ENCODE assay signal across 24 cellular contexts in genomic region chr1:182630586-182630985, GRCh38. TPM values are rescaled to one million over a fixed set of nuclear protein-coding genes. Genes with fewer than 3 reads are reported as not detected.
DNase-seq lines count a peak whose midpoint lies in the region; ATAC-seq, FAIRE-seq and TF ChIP-seq lines count a peak whose summit lies in the region.
"Had no signal": no experiment of that assay in that cellular context is flagged by ENCODE, and none has a peak within 500 bp of the region (broad histone marks: within the 10 kb centered on the region; RNA-seq: fewer than 3 reads in every experiment).

No MANE protein-coding gene starts in this region.

- peaks cover under 1% of the 10 kb centered on the region for H3K27me3 Mint-ChIP-seq in activated T-helper 17 cell treated with anti-CD3 and anti-CD28 coated beads, Interleukin-2, amount 50 U/mL, for 72 hours
- no peaks in the 10 kb centered on the region for H3K27me3 Mint-ChIP-seq in naive B cell
- H3K27me3 Mint-ChIP-seq in CD4-positive, alpha-beta T cell = no peaks in the 10 kb centered on the region
- H3K27me3 Mint-ChIP-seq in CD4-positive, alpha-beta memory T cell = no peaks in the 10 kb centered on the region

- H3K36me3 Mint-ChIP-seq in activated T-helper 17 cell treated with anti-CD3 and anti-CD28 coated beads, Interleukin-2, amount 50 U/mL, for 72 hours (ENCODE audit: low read depth) = no peaks in the 10 kb centered on the region
- H3K36me3 Mint-ChIP-seq in naive B cell = no peaks in the 10 kb centered on the region
- no peaks in the 10 kb centered on the region for H3K36me3 Mint-ChIP-seq in CD4-positive, alpha-beta T cell (ENCODE audit: low read depth)
- no peaks in the 10 kb centered on the region for H3K36me3 Mint-ChIP-seq in CD4-positive, alpha-beta memory T cell

- H3K4me1 ChIP-seq in CD4-positive, alpha-beta memory T cell (ENCODE audit: insufficient read depth, low read length) = peaks cover 37% of the 10 kb centered on the region
- peaks cover 0 to 7% of the 10 kb centered on the region in 2 donors for H3K4me1 ChIP-seq in kidney (ENCODE audit: control insufficient read depth in 1 of 2, insufficient read depth in 1 of 2, low read depth in 1 of 2, low read length in 2 of 2)
- H3K4me1 ChIP-seq: breast epithelium had no signal

- DNase-seq in A172 (ENCODE audit: low spot score) (peak; percentile 26), EL (peak; percentile 8), naive B cell (no peak), T1000 (lab: John Stamatoyannopoulos, UW) (no peak), kidney (no peak)
- DNase-seq in CD4-positive, alpha-beta T cell = no peak
- DNase-seq in CD4-positive, alpha-beta memory T cell = no peak
- DNase-seq: activated CD4-positive, alpha-beta T cell treated with anti-CD3 and anti-CD28 coated beads, Interleukin-2, amount 10 ng/mL, durations not matched to agents 7 days and 5 days; activated CD8-positive, alpha-beta memory T cell treated with anti-CD3 and anti-CD28 coated beads, Interleukin-2, amount 50 U/mL, for 4 hours; mucosa of descending colon; NCI-H82; Peyer's patch; stimulated activated naive CD4-positive, alpha-beta T cell; upper lobe of left lung had no signal

- no peak for TF ChIP-seq CTCF in CD4-positive, alpha-beta T cell (IDR thresholded peaks at IDR 0.05)
- TF ChIP-seq CTCF in kidney (IDR thresholded peaks at IDR 0.05; ENCODE audit: borderline replicate concordance, extremely low read depth, insufficient read depth) = no peak

- peak overlapping the region; percentile 45 for H3K27ac Mint-ChIP-seq in activated T-helper 17 cell treated with anti-CD3 and anti-CD28 coated beads, Interleukin-2, amount 50 U/mL, for 72 hours
- peak overlapping the region in 4 of 6 donors; percentile 42 to 79 (median 62) for H3K27ac Mint-ChIP-seq in naive B cell
- H3K27ac Mint-ChIP-seq in CD4-positive, alpha-beta T cell = no peak overlapping the region
- no peak overlapping the region for H3K27ac Mint-ChIP-seq in CD4-positive, alpha-beta memory T cell
- H3K27ac Mint-ChIP-seq: activated CD4-positive, alpha-beta T cell treated with anti-CD3 and anti-CD28 coated beads, Interleukin-2, amount 10 ng/mL, durations not matched to agents 7 days and 5 days; dendritic cell treated with granulocyte-macrophage colony-stimulating factor and Interleukin-4, amounts not matched to agents 40 ng/mL and 50 ng/mL, for 4 days had no signal

- no peaks in the 10 kb centered on the region for H3K9me3 Mint-ChIP-seq in activated T-helper 17 cell treated with anti-CD3 and anti-CD28 coated beads, Interleukin-2, amount 50 U/mL, for 72 hours
- H3K9me3 Mint-ChIP-seq in naive B cell = no peaks in the 10 kb centered on the region
- H3K9me3 Mint-ChIP-seq in CD4-positive, alpha-beta T cell = no peaks in the 10 kb centered on the region
- no peaks in the 10 kb centered on the region for H3K9me3 Mint-ChIP-seq in CD4-positive, alpha-beta memory T cell
- H3K9me3 Mint-ChIP-seq: activated CD4-positive, alpha-beta T cell treated with anti-CD3 and anti-CD28 coated beads, Interleukin-2, amount 10 ng/mL, durations not matched to agents 7 days and 5 days; dendritic cell treated with granulocyte-macrophage colony-stimulating factor and Interleukin-4, amounts not matched to agents 40 ng/mL and 50 ng/mL, for 4 days had no signal

- H3K9me3 ChIP-seq in CD4-positive, alpha-beta T cell (ENCODE audit: control insufficient read depth, low read length) = no peaks in the 10 kb centered on the region
- H3K9me3 ChIP-seq in CD4-positive, alpha-beta memory T cell (ENCODE audit: control insufficient read depth in 1 of 2, low read length in 2 of 2) = no peaks in the 10 kb centered on the region
- H3K9me3 ChIP-seq in kidney (ENCODE audit: control insufficient read depth in 1 of 2, low read length in 2 of 2) = no peaks in the 10 kb centered on the region
- H3K9me3 ChIP-seq: breast epithelium, mucosa of descending colon, Peyer's patch, right atrium auricular region, upper lobe of left lung had no signal

- POLR2A ChIA-PET in CD4-positive, alpha-beta T cell (lab: Charles Lee) = interaction anchor here (2.4 kb wide), 1 partner anchor 15 kb away, joined by 13 read pairs; no protein-coding TSS in a partner anchor
- POLR2A ChIA-PET in CD4-positive, alpha-beta memory T cell (lab: Charles Lee; ENCODE audit: partially characterized antibody) = interaction anchor here (2.5 kb wide), 1 partner anchor 15 kb away, joined by 13 read pairs; no protein-coding TSS in a partner anchor

- no peaks in the 10 kb centered on the region for H3K36me3 ChIP-seq in CD4-positive, alpha-beta memory T cell (ENCODE audit: insufficient read depth, low read length)
- no peaks in the 10 kb centered on the region for H3K36me3 ChIP-seq in kidney (ENCODE audit: control insufficient read depth in 1 of 2, insufficient read depth in 2 of 2, low read length in 2 of 2)
- H3K36me3 ChIP-seq: breast epithelium, Peyer's patch, right atrium auricular region, upper lobe of left lung had no signal

- no peak for FAIRE-seq in kidney (lab: Jason Lieb, UNC)
- FAIRE-seq: frontal cortex, G401.6, HTR-8/SVneo had no signal

- CTCF ChIA-PET in CD4-positive, alpha-beta T cell (lab: Charles Lee) = interaction anchor here (1.1 to 3.1 kb wide), 3 partner anchors 29 to 156 kb away, joined by 3 to 10 read pairs (median 7); no protein-coding TSS in a partner anchor
- CTCF ChIA-PET in CD4-positive, alpha-beta memory T cell (lab: Charles Lee; ENCODE audit: partially characterized antibody) = interaction anchor here (0.8 kb wide), 1 partner anchor 24 kb away, joined by 3 read pairs; no protein-coding TSS in a partner anchor

- H3K27me3 ChIP-seq in CD4-positive, alpha-beta T cell (ENCODE audit: control insufficient read depth, insufficient read depth, low read length) = no peaks in the 10 kb centered on the region
- no peaks in the 10 kb centered on the region for H3K27me3 ChIP-seq in CD4-positive, alpha-beta memory T cell (ENCODE audit: insufficient read depth, low read length)
- H3K27me3 ChIP-seq: breast epithelium, Peyer's patch, right atrium auricular region, upper lobe of left lung had no signal

- no peak overlapping the region for H3K9ac ChIP-seq in kidney (ENCODE audit: low read length in 2 of 2)

- no peak for ATAC-seq in activated T-helper 17 cell treated with anti-CD3 and anti-CD28 coated beads, Interleukin-2, amount 50 U/mL, for 72 hours (replicated peaks)
- no peak for ATAC-seq in naive B cell (ENCODE audit: low read depth in 2 of 2)
- no peak for ATAC-seq in CD4-positive, alpha-beta T cell (ENCODE audit: poor library complexity)
- ATAC-seq: left lobe of liver, SK-N-SH treated with all-trans-retinoic acid at 6 μM for 48 hours had no signal

- no peak overlapping the region for H3K4me3 ChIP-seq in CD4-positive, alpha-beta memory T cell (ENCODE audit: low read length in 2 of 2)
- no peak overlapping the region for H3K4me3 ChIP-seq in kidney (ENCODE audit: low read length in 2 of 2)
- H3K4me3 ChIP-seq: breast epithelium, mucosa of descending colon, Peyer's patch, right atrium auricular region, upper lobe of left lung had no signal

- H3K27ac ChIP-seq in CD4-positive, alpha-beta T cell (ENCODE audit: low read depth, low read length) = no peak overlapping the region
- no peak overlapping the region for H3K27ac ChIP-seq in CD4-positive, alpha-beta memory T cell (ENCODE audit: low read depth, low read length)
- no peak overlapping the region for H3K27ac ChIP-seq in kidney (ENCODE audit: low read depth in 2 of 2, low read length in 2 of 2)
- H3K27ac ChIP-seq: breast epithelium, epithelial cell of prostate, Peyer's patch, right atrium auricular region, upper lobe of left lung had no signal

- H3K4me1 Mint-ChIP-seq in activated T-helper 17 cell treated with anti-CD3 and anti-CD28 coated beads, Interleukin-2, amount 50 U/mL, for 72 hours = peaks cover 34% of the 10 kb centered on the region
- peaks cover 41 to 50% (median 44%) of the 10 kb centered on the region in 3 donors for H3K4me1 Mint-ChIP-seq in naive B cell
- H3K4me1 Mint-ChIP-seq in CD4-positive, alpha-beta T cell (ENCODE audit: low read depth) = peaks cover 42% of the 10 kb centered on the region
- H3K4me1 Mint-ChIP-seq in CD4-positive, alpha-beta memory T cell = peaks cover 28 to 57% (median 35%) of the 10 kb centered on the region in 4 donors

- H3K4me3 Mint-ChIP-seq in activated T-helper 17 cell treated with anti-CD3 and anti-CD28 coated beads, Interleukin-2, amount 50 U/mL, for 72 hours = peak overlapping the region; percentile 53
- H3K4me3 Mint-ChIP-seq in naive B cell = peak overlapping the region in 1 of 8 donors; percentile 10
- H3K4me3 Mint-ChIP-seq in CD4-positive, alpha-beta T cell = no peak overlapping the region
- H3K4me3 Mint-ChIP-seq in CD4-positive, alpha-beta memory T cell = peak overlapping the region in 4 of 8 donors; percentile 16 to 65 (median 27)
- H3K4me3 Mint-ChIP-seq: activated CD4-positive, alpha-beta T cell treated with anti-CD3 and anti-CD28 coated beads, Interleukin-2, amount 10 ng/mL, durations not matched to agents 7 days and 5 days; dendritic cell treated with granulocyte-macrophage colony-stimulating factor and Interleukin-4, amounts not matched to agents 40 ng/mL and 50 ng/mL, for 4 days had no signal

- intact Hi-C loops in CD4-positive, alpha-beta T cell (cut with DNase I, micrococcal nuclease) = no loop called here
- intact Hi-C loops in CD4-positive, alpha-beta memory T cell (cut with micrococcal nuclease) = no loop called here
- intact Hi-C loops in kidney (cut with DNase I) = no loop called here

RNA-seq across cellular contexts. Expression of gene RGS16, which starts 26.4 kb away (rescaled TPM):
- 12.8 and 23.4 TPM in 2 replicates for total RNA-seq in A172 (2014; rRNA removed; shearing (Covaris generic))
- total RNA-seq in activated T-helper 17 cell treated with anti-CD3 and anti-CD28 coated beads, Interleukin-2, amount 50 U/mL, for 72 hours = 10 to 100 TPM in 1 of 2 donors, 1 to 10 TPM in 1; 9.7 to 32.1 TPM
- polyA plus RNA-seq in naive B cell (ENCODE audit: low read depth in 6 of 6) (1 to 10 TPM in 4 of 6 donors, under 1 TPM in 2; 0.52 to 8.9 (median 1.8) TPM), kidney (ENCODE audit: insufficient read depth, low read depth, low replicate concordance) (7.7 TPM)
- total RNA-seq in CD4-positive, alpha-beta T cell = 10 to 100 TPM; 16.3 to 16.4 TPM
- 1 to 10 TPM; 1.3 to 1.4 TPM for total RNA-seq in CD4-positive, alpha-beta memory T cell
- 1 to 10 TPM; 2.8 to 3.7 TPM for polyA plus RNA-seq in CD4-positive, alpha-beta memory T cell
- 4.2 TPM for total RNA-seq in kidney

RNA-seq across cellular contexts. Expression of gene RNASEL, which starts 41.5 kb away (rescaled TPM):
- 14.6 and 16.7 TPM in 2 replicates for total RNA-seq in A172 (2014; rRNA removed; shearing (Covaris generic))
- total RNA-seq in activated T-helper 17 cell treated with anti-CD3 and anti-CD28 coated beads, Interleukin-2, amount 50 U/mL, for 72 hours = 1 to 10 TPM; 2.7 to 8.4 TPM
- 10 to 100 TPM in 1 of 6 donors, 1 to 10 TPM in 5; 5.0 to 10.1 (median 7.1) TPM for polyA plus RNA-seq in naive B cell (ENCODE audit: low read depth in 6 of 6)
- total RNA-seq in CD4-positive, alpha-beta T cell = 1 to 10 TPM; 3.5 to 3.7 TPM
- 10 to 100 TPM; 33.9 to 35.4 TPM for total RNA-seq in CD4-positive, alpha-beta memory T cell
- polyA plus RNA-seq in CD4-positive, alpha-beta memory T cell = 10 to 100 TPM in 1 of 2 donors, 1 to 10 TPM in 1; 4.5 to 11.6 TPM
- total RNA-seq in kidney = 12.1 TPM
- polyA plus RNA-seq in kidney (ENCODE audit: insufficient read depth, low read depth, low replicate concordance) = 6.0 TPM

RNA-seq across cellular contexts. Expression of gene RGS8, which starts 53.8 kb away (rescaled TPM):
- total RNA-seq in A172 (2014; rRNA removed; shearing (Covaris generic)) = 0.29 TPM in 1 of 2 replicates, not detected in the other
- under 1 TPM; 0.04 to 0.08 TPM for total RNA-seq in activated T-helper 17 cell treated with anti-CD3 and anti-CD28 coated beads, Interleukin-2, amount 50 U/mL, for 72 hours
- polyA plus RNA-seq in naive B cell (ENCODE audit: low read depth in 6 of 6) (not detected), kidney (ENCODE audit: insufficient read depth, low read depth, low replicate concordance) (not detected)
- not detected for total RNA-seq in CD4-positive, alpha-beta T cell
- not detected for total RNA-seq in CD4-positive, alpha-beta memory T cell
- not detected for polyA plus RNA-seq in CD4-positive, alpha-beta memory T cell
- not detected for total RNA-seq in kidney
- total RNA-seq: activated CD4-positive, alpha-beta T cell treated with anti-CD3 and anti-CD28 coated beads, Interleukin-2, amount 10 ng/mL, durations not matched to agents 7 days and 5 days; breast epithelium; left lobe of liver; mucosa of descending colon; Peyer's patch had no signal

Comparison
In these comparisons a context has a peak if more than half of its experiments do, and no peak if none do; other contexts are left out.
1. DNase-seq: peak in A172 (single experiment) and EL (single experiment); none in naive B cell (single experiment), CD4-positive, alpha-beta T cell (0 of 10), T1000 (single experiment), CD4-positive, alpha-beta memory T cell (0 of 5) and kidney (single experiment).
2. H3K27ac Mint-ChIP-seq: peak in activated T-helper 17 cell treated with anti-CD3 and anti-CD28 coated beads, Interleukin-2, amount 50 U/mL, for 72 hours (single experiment) and naive B cell (4 of 6); none in CD4-positive, alpha-beta T cell (single experiment) and CD4-positive, alpha-beta memory T cell (0 of 7).